In the genomic region with DNA sequence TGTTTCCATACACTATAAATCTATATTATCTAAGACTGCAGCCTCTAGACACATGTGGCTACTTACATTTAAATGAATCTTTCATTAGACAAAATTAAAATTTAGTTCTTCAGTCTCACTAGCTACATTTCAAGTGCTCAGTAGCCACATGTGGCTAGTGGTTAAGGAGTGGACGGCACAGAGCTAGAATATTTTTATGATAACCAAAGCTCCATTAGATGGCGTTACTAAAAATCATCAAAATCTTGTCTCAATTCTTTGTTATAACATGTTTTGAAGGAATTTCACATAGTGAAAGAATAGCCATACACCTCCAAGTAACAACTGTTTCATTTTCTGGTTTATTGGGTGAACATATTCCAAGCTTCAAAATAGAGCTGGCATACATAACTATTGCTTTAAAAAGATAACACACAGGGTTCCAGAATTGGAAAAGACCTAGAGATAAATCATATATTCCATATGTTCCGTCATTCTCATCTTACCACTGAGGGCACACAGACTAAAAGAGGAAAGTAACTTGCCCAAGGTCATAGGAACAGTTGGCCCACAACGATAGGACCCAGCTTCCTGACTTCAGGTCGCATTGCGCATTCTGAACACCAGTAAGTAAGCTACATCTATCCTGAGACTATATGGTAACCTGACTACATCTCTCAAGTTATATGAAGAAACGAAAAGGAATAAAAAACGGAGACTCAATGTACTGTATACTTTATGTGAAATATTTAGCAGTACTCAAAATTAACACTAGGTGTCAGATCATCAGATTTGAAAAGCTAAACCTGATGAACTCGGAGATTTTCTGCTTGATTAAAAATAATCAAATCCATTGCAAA, we compare ENCODE assay signal across 9 cellular contexts.
DNase-seq lines count a peak whose midpoint lies in the region; ATAC-seq, FAIRE-seq and TF ChIP-seq lines count a peak whose summit lies in the region.
"Had no signal": no experiment of that assay in that cellular context is flagged by ENCODE, and none has a peak within 500 bp of the region (broad histone marks: within the 10 kb centered on the region; RNA-seq: fewer than 3 reads in every experiment).

No MANE protein-coding gene starts in this region.

- WGBS in H1 (ENCODE audit: extremely low coverage in 1 of 2, insufficient coverage in 1 of 2, insufficient read length in 1 of 2, insufficient replicate concordance in 2 of 2, low coverage in 1 of 2, low lambda C conversion rate in 2 of 2, missing lambda C conversion rate in 1 of 2), 2 experiments: 85% methylated on average over 9 of the region's 9 CpGs; no CpG with 5 or more reads in 1 of the 2 experiments

- H3K14ac ChIP-seq in H1 (ENCODE audit: insufficient read length): no peak overlapping the region

- H2BK120ac ChIP-seq in H1 (replicated peaks; ENCODE audit: low read depth, low read length): no peak overlapping the region

- H3K23ac ChIP-seq in H1 (ENCODE audit: insufficient read length): no peak overlapping the region

- H3K9me3 ChIP-seq in OCI-LY1 (ENCODE audit: low read length) (no peaks in the 10 kb centered on the region), H1 (ENCODE audit: insufficient read depth in 2 of 2, low read depth in 1 of 2, low read length in 1 of 2) (no peaks in the 10 kb centered on the region), osteoblast (ENCODE audit: low read depth, low read length) (no peaks in the 10 kb centered on the region)
- H3K9me3 ChIP-seq: HAP-1 had no signal

- H4K8ac ChIP-seq in H1 (ENCODE audit: extremely low read depth, insufficient read depth, low read length): no peak overlapping the region

- H4K91ac ChIP-seq in H1 (replicated peaks; ENCODE audit: insufficient read length, low read length): no peak overlapping the region

- TF ChIP-seq CTCF in AG09319 (IDR thresholded peaks at IDR 0.05; ENCODE audit: low read depth, low read length) (peak; percentile 48), OCI-LY1 (IDR thresholded peaks at IDR 0.05; ENCODE audit: low read length) (peak; percentile 75), H1 (IDR thresholded peaks at IDR 0.05; ENCODE audit: control extremely low read depth in 1 of 3, insufficient read depth in 1 of 3, low read depth in 1 of 3, low read length in 3 of 3) (peak in 1 of 3 experiments; percentile 39; a peak in 2 of 4 replicates), osteoblast (IDR thresholded peaks at IDR 0.05; ENCODE audit: extremely low read depth, low read depth, low read length) (peak; percentile 63)

- H3K18ac ChIP-seq in H1 (ENCODE audit: extremely low read depth, low read length): no peak overlapping the region

- H3K9me2 ChIP-seq in OCI-LY1 (ENCODE audit: low read depth, low read length): no peaks in the 10 kb centered on the region

- H4K20me1 ChIP-seq in OCI-LY1 (ENCODE audit: insufficient read depth, low read length) (no peaks in the 10 kb centered on the region), H1 (replicated peaks in 1 of 2; ENCODE audit: control insufficient read depth in 1 of 2, insufficient read depth in 2 of 2, low read length in 2 of 2) (no peaks in the 10 kb centered on the region), osteoblast (ENCODE audit: insufficient read depth, low read length) (no peaks in the 10 kb centered on the region)

- no peaks in the 10 kb centered on the region for H3K79me2 ChIP-seq in OCI-LY1 (ENCODE audit: insufficient read depth, low read length)
- no peaks in the 10 kb centered on the region for H3K79me2 ChIP-seq in H1 (ENCODE audit: control insufficient read depth in 1 of 2, insufficient read depth in 2 of 2, low read length in 2 of 2)
- H3K79me2 ChIP-seq in osteoblast (ENCODE audit: insufficient read depth, low read length): no peaks in the 10 kb centered on the region

- H3K23me2 ChIP-seq in H1 (ENCODE audit: low read depth, low read length): no peaks in the 10 kb centered on the region; the same call in 1 of the 2 replicates

- H3K4me2 ChIP-seq in OCI-LY1 (ENCODE audit: low read length) (no peak overlapping the region), H1 (ENCODE audit: insufficient read depth in 1 of 2, low read depth in 2 of 2, low read length in 2 of 2) (no peak overlapping the region), osteoblast (ENCODE audit: insufficient read depth, low read length) (peak overlapping the region; percentile 85)

- no peak for FAIRE-seq in H1 (lab: Jason Lieb, UNC)

- H3K79me1 ChIP-seq in H1 (ENCODE audit: low read depth, low read length): no peaks in the 10 kb centered on the region

- H3K27ac ChIP-seq in OCI-LY1 (ENCODE audit: low read depth, low read length, poor library complexity, severe bottlenecking) (no peak overlapping the region), H1 (ENCODE audit: low read depth, low read length) (no peak overlapping the region), osteoblast (ENCODE audit: low read depth, low read length) (no peak overlapping the region)

- no peak overlapping the region for H2AFZ ChIP-seq in OCI-LY1 (ENCODE audit: low read length)
- no peak overlapping the region for H2AFZ ChIP-seq in H1 (ENCODE audit: low read length)
- H2AFZ ChIP-seq in osteoblast (ENCODE audit: low read length): peak overlapping the region; percentile 86

- no peak overlapping the region for H3K4me3 ChIP-seq in OCI-LY1 (ENCODE audit: low read depth, low read length, poor library complexity, severe bottlenecking)
- H3K4me3 ChIP-seq in H1 (ENCODE audit: extremely low read depth in 1 of 4, insufficient read depth in 2 of 4, low read depth in 3 of 4, low read length in 4 of 4): no peak overlapping the region
- H3K4me3 ChIP-seq in osteoblast (ENCODE audit: insufficient read depth, low read length): peak overlapping the region; percentile 51
- H3K4me3 ChIP-seq: HAP-1 had no signal

- peak in 1 of 2 experiments; percentile 30; a peak in 2 of 4 replicates for TF ChIP-seq RAD21 in H1 (IDR thresholded peaks at IDR 0.05 in 1 of 2, conservative IDR thresholded peaks at IDR 0.05 in 1 of 2; ENCODE audit: low read depth in 2 of 2, low read length in 2 of 2)

- DNase-seq in AG09319 (ENCODE audit: extremely low read depth, low read depth): no peak
- DNase-seq in H1 (ENCODE audit: low read depth in 1 of 2, low spot score in 2 of 2): no peak
- DNase-seq in osteoblast (ENCODE audit: insufficient read length, low spot score, missing footprints): no peak
- DNase-seq in COR-L47 (lab: John Stamatoyannopoulos, UW): no peak

- no peak overlapping the region for H3K4ac ChIP-seq in H1 (replicated peaks; ENCODE audit: insufficient read length, low read depth, low read length)

- H2BK15ac ChIP-seq in H1 (ENCODE audit: low read length): no peak overlapping the region

- CTCF ChIA-PET in H1 (lab: Charles Lee; ENCODE audit: partially characterized antibody): interaction anchor here (0.6 to 5.9 kb wide), 95 partner anchors 9 to 428 kb away, joined by 3 to 98 read pairs (median 4); a partner anchor contains a TSS

- H3K27me3 ChIP-seq in OCI-LY1 (ENCODE audit: insufficient read depth, low read length) (no peaks in the 10 kb centered on the region), H1 (replicated peaks in 1 of 4; ENCODE audit: control insufficient read depth in 3 of 4, extremely low read depth in 1 of 4, insufficient read depth in 3 of 4, low read length in 3 of 4) (no peaks in the 10 kb centered on the region), osteoblast (ENCODE audit: insufficient read depth, low read length) (no peaks in the 10 kb centered on the region)

- no peak for TF ChIP-seq EP300 in H1 (IDR thresholded peaks at IDR 0.05; ENCODE audit: borderline replicate concordance in 1 of 2, low read depth in 2 of 2, low read length in 2 of 2)

- H3K9ac ChIP-seq in OCI-LY1 (ENCODE audit: low read length): no peak overlapping the region
- H3K9ac ChIP-seq in H1 (replicated peaks in 1 of 4; ENCODE audit: extremely low read depth in 1 of 4, low read depth in 3 of 4, low read length in 3 of 4): no peak overlapping the region

- no peak overlapping the region for H2AK5ac ChIP-seq in H1 (ENCODE audit: low read depth, low read length)

- 0 out of 2 replicates have a peak overlapping the region, but pooled peaks have one; percentile 75 for H2BK20ac ChIP-seq in H1 (ENCODE audit: low read length)

- no peak overlapping the region for H3K56ac ChIP-seq in H1 (replicated peaks; ENCODE audit: insufficient read length, low read depth, low read length)

- H3K36me3 ChIP-seq in OCI-LY1 (ENCODE audit: insufficient read depth, low read length) (no peaks in the 10 kb centered on the region), H1 (ENCODE audit: control insufficient read depth in 2 of 4, insufficient read depth in 4 of 4, low read length in 3 of 4) (no peaks in the 10 kb centered on the region), osteoblast (ENCODE audit: insufficient read depth, low read length) (no peaks in the 10 kb centered on the region)
- H3K36me3 ChIP-seq: HAP-1 had no signal

- no peak overlapping the region for H2BK12ac ChIP-seq in H1 (ENCODE audit: low read depth, low read length)

- no peak overlapping the region for H2BK5ac ChIP-seq in H1 (ENCODE audit: low read depth, low read length)

- TF ChIP-seq POLR2A in H1 (IDR thresholded peaks at IDR 0.05; ENCODE audit: control extremely low read depth in 1 of 2, low read depth in 2 of 2, low read length in 2 of 2): no peak

- no peaks in the 10 kb centered on the region for H3F3A ChIP-seq in OCI-LY1 (ENCODE audit: insufficient read depth, low read length)

- ATAC-seq in GM19043 (IDR thresholded peaks at IDR 0.05; ENCODE audit: low read depth, unreplicated experiment) (peak; percentile 36), GM18519 (IDR thresholded peaks at IDR 0.05; ENCODE audit: low FRiP score, unreplicated experiment) (no peak), HG03565 (IDR thresholded peaks at IDR 0.05; ENCODE audit: unreplicated experiment) (no peak)

- H4K5ac ChIP-seq in H1 (ENCODE audit: insufficient read length, low read depth, low read length): no peak overlapping the region

- POLR2A ChIA-PET in H1 (lab: Charles Lee; ENCODE audit: partially characterized antibody): no interaction called here

- no peaks in the 10 kb centered on the region for H3K4me1 ChIP-seq in OCI-LY1 (ENCODE audit: insufficient read depth, low read length, severe bottlenecking)
- H3K4me1 ChIP-seq in H1 (replicated peaks in 1 of 4; ENCODE audit: control insufficient read depth in 3 of 4, insufficient read depth in 4 of 4, low read length in 3 of 4): peaks cover 0 to 6% (median 2%) of the 10 kb centered on the region in 4 experiments; a peak in 5 of 7 replicates
- H3K4me1 ChIP-seq in osteoblast (ENCODE audit: insufficient read depth, low read length): peaks cover 18% of the 10 kb centered on the region

TF ChIP-seq in H1, 55 proteins besides CTCF, POLR2A, EP300 and RAD21:
- TF ChIP-seq JUND (IDR thresholded peaks at IDR 0.05; ENCODE audit: low read length): no peak
- TF ChIP-seq ZNF274 (IDR thresholded peaks at IDR 0.05; ENCODE audit: borderline replicate concordance, extremely low read depth, low read length): no peak
- no peak for TF ChIP-seq KDM1A (IDR thresholded peaks at IDR 0.05; ENCODE audit: borderline replicate concordance, low read length)
- no peak for TF ChIP-seq FOSL1 (IDR thresholded peaks at IDR 0.05; ENCODE audit: insufficient read depth, low read depth, low read length)
- no peak for TF ChIP-seq GABPA (IDR thresholded peaks at IDR 0.05; ENCODE audit: borderline replicate concordance, insufficient read depth, low read length)
TF ChIP-seq in H1: peak in this region for 0.
